8 cellular contexts compared by ENCODE assay signal in genomic region chr17:78314683-78315354, GRCh38. TPM values are rescaled to one million over a fixed set of nuclear protein-coding genes. Genes with fewer than 3 reads are reported as not detected.
DNase-seq lines count a peak whose midpoint lies in the region; FAIRE-seq and TF ChIP-seq lines count a peak whose summit lies in the region.

No MANE protein-coding gene starts in this region.

- H3K27me3 Mint-ChIP-seq in activated T-cell treated with anti-CD3 and anti-CD28 coated beads, Interleukin-2, amount 50 U/mL, for 24 hours, result no peaks in the 10 kb centered on the region
- no peaks in the 10 kb centered on the region for H3K27me3 Mint-ChIP-seq in activated naive CD8-positive, alpha-beta T cell

- peaks cover 43% of the 10 kb centered on the region for H3K4me1 Mint-ChIP-seq in activated T-cell treated with anti-CD3 and anti-CD28 coated beads, Interleukin-2, amount 50 U/mL, for 24 hours (ENCODE audit: low read depth)
- peaks cover 40% of the 10 kb centered on the region for H3K4me1 Mint-ChIP-seq in activated naive CD8-positive, alpha-beta T cell (ENCODE audit: low read depth)

- H3K27ac Mint-ChIP-seq in activated T-cell treated with anti-CD3 and anti-CD28 coated beads, Interleukin-2, amount 50 U/mL, for 24 hours, result peak overlapping the region; percentile 91
- peak overlapping the region; percentile 85 for H3K27ac Mint-ChIP-seq in activated naive CD8-positive, alpha-beta T cell

- no peak for TF ChIP-seq CTCF in liver (IDR thresholded peaks at IDR 0.05; ENCODE audit: low read depth, low read length, missing input control)
- no peak for TF ChIP-seq CTCF in tibial artery (IDR thresholded peaks at IDR 0.05)

- H3K9ac ChIP-seq in liver (ENCODE audit: low read depth in 1 of 2, low read length in 2 of 2), result no peak overlapping the region

- peak overlapping the region; percentile 71 for H3K4me3 Mint-ChIP-seq in activated T-cell treated with anti-CD3 and anti-CD28 coated beads, Interleukin-2, amount 50 U/mL, for 24 hours
- H3K4me3 Mint-ChIP-seq in activated naive CD8-positive, alpha-beta T cell, result peak overlapping the region; percentile 75

- H3K9me3 Mint-ChIP-seq in activated T-cell treated with anti-CD3 and anti-CD28 coated beads, Interleukin-2, amount 50 U/mL, for 24 hours, result no peaks in the 10 kb centered on the region
- H3K9me3 Mint-ChIP-seq in activated naive CD8-positive, alpha-beta T cell (ENCODE audit: low read depth), result no peaks in the 10 kb centered on the region

- H3K27me3 ChIP-seq in liver (ENCODE audit: control insufficient read depth in 4 of 4, insufficient read depth in 4 of 4, low read length in 3 of 4), result no peaks in the 10 kb centered on the region
- peaks cover 0 to 10% of the 10 kb centered on the region in 2 donors for H3K27me3 ChIP-seq in tibial artery

- H3K27ac ChIP-seq in liver (ENCODE audit: low read depth in 1 of 2, low read length in 2 of 2) (peak overlapping the region; percentile 74 to 77), tibial artery (peak overlapping the region; percentile 70)

- no peaks in the 10 kb centered on the region for H3K9me3 ChIP-seq in liver (ENCODE audit: control insufficient read depth in 4 of 4, low read length in 3 of 4)
- no peaks in the 10 kb centered on the region for H3K9me3 ChIP-seq in tibial artery

- TF ChIP-seq RAD21 in liver (IDR thresholded peaks at IDR 0.05), result no peak

- H3K4me3 ChIP-seq in liver (ENCODE audit: low read depth in 1 of 3, low read length in 3 of 3), result no peak overlapping the region
- H3K4me3 ChIP-seq in tibial artery, result peak overlapping the region; percentile 41 to 67

- no peak for FAIRE-seq in GM12891 (lab: Jason Lieb, UNC)

- H3K36me3 ChIP-seq in liver (ENCODE audit: control insufficient read depth in 4 of 4, insufficient read depth in 3 of 4, low read depth in 1 of 4, low read length in 3 of 4) (no peaks in the 10 kb centered on the region), tibial artery (no peaks in the 10 kb centered on the region)

- no peaks in the 10 kb centered on the region for H3K36me3 Mint-ChIP-seq in activated T-cell treated with anti-CD3 and anti-CD28 coated beads, Interleukin-2, amount 50 U/mL, for 24 hours (ENCODE audit: low read depth)
- H3K36me3 Mint-ChIP-seq in activated naive CD8-positive, alpha-beta T cell, result no peaks in the 10 kb centered on the region

- no peak for DNase-seq in activated T-cell treated with anti-CD3 and anti-CD28 coated beads, Interleukin-2, amount 50 U/mL, for 24 hours
- DNase-seq in activated T-cell treated with anti-CD3 and anti-CD28 coated beads for 4 hours (no peak), tibial artery (no peak), NCI-H345 treated with DMSO at 0.1 percent for 48 hours (lab: John Stamatoyannopoulos, UW; ENCODE audit: unreplicated experiment) (no peak), GM12891 (ENCODE audit: insufficient read length, low spot score) (no peak), OCI-M1 (lab: John Stamatoyannopoulos, UW) (no peak)

- 84% methylated on average over 12 of the region's 12 CpGs for WGBS in liver

- intact Hi-C loops in tibial artery (cut with DNase I; ENCODE audit: low total_unique reads), result no loop called here

- H3K4me1 ChIP-seq in liver (ENCODE audit: control insufficient read depth in 4 of 4, insufficient read depth in 4 of 4, low read length in 3 of 4) (peaks cover 8 to 35% (median 15%) of the 10 kb centered on the region in 4 donors), tibial artery (peaks cover 0 to 40% (median 35%) of the 10 kb centered on the region in 4 donors)

- no peak for TF ChIP-seq POLR2A in GM12891 (IDR thresholded peaks at IDR 0.05; ENCODE audit: low read depth, low read length)

TF ChIP-seq in liver, 16 proteins besides CTCF, POLR2A, EP300 and RAD21 (continues in another document):
- TF ChIP-seq GABPA (IDR thresholded peaks at IDR 0.05 in 1 of 2, conservative IDR thresholded peaks at IDR 0.05 in 1 of 2), result no peak
- TF ChIP-seq HNF4G (IDR thresholded peaks at IDR 0.05), result no peak
- TF ChIP-seq FOXA1 (IDR thresholded peaks at IDR 0.05), result no peak
- no peak for TF ChIP-seq REST (IDR thresholded peaks at IDR 0.05)
- TF ChIP-seq NR2F2 (IDR thresholded peaks at IDR 0.05), result no peak
- TF ChIP-seq SP1 (IDR thresholded peaks at IDR 0.05), result no peak
- TF ChIP-seq TAF1 (conservative IDR thresholded peaks at IDR 0.05), result no peak
- no peak for TF ChIP-seq JUND (IDR thresholded peaks at IDR 0.05)
- no peak for TF ChIP-seq EGR1 (IDR thresholded peaks at IDR 0.05; ENCODE audit: low read depth in 2 of 2)
- TF ChIP-seq ATF3 (IDR thresholded peaks at IDR 0.05), result no peak

TF ChIP-seq in GM12891, 5 proteins besides CTCF, POLR2A, EP300 and RAD21:
- TF ChIP-seq PAX5 (IDR thresholded peaks at IDR 0.05; ENCODE audit: insufficient read depth, low read length, severe bottlenecking) (no peak), POLR2AphosphoS5 (IDR thresholded peaks at IDR 0.05; ENCODE audit: low read depth, low read length) (no peak), POU2F2 (IDR thresholded peaks at IDR 0.05; ENCODE audit: low read depth, low read length) (no peak), SPI1 (IDR thresholded peaks at IDR 0.05; ENCODE audit: low read depth, low read length) (no peak)

RNA-seq across cellular contexts. Expression of gene SOCS3, which starts 45.1 kb away (rescaled TPM):
- total RNA-seq in liver, result 10 to 100 TPM; 16.1 to 48.0 TPM
- 10 to 100 TPM; 12.2 to 20.5 TPM for polyA plus RNA-seq in liver
- polyA plus RNA-seq in GM12891 (2012; ENCODE audit: low read depth, missing spikeins), result 2.0 TPM

Comparison
In these comparisons a context has a peak if more than half of its experiments do, and no peak if none do; other contexts are left out.
1. H3K4me3 ChIP-seq: peak in tibial artery (2 of 2); none in liver (0 of 3).